ENCODE assay signal across 23 cellular contexts in the genomic region with DNA sequence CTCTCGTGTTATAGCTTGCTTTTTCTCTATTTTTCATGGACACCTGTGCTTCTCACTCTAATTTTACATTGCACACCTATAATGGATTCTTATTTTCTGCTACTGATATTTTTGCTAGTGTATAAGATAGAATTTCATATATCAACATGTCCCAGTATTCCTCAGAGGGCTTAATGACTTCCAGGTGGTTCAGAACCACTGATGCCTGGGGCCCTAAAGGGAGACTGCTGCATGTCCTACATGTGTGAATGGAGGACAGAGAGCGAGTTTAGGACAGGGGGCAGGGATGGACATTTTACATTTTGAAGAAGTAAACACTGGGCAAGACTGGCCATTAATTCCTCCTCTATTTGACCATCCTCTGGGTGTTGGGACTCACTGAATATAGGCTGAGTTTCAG.
"Had no signal": no experiment of that assay in that cellular context is flagged by ENCODE, and none has a peak within 500 bp of the region (broad histone marks: within the 10 kb centered on the region; RNA-seq: fewer than 3 reads in every experiment).

No MANE protein-coding gene starts in this region.

- H3K27ac Mint-ChIP-seq: naive thymus-derived CD4-positive, alpha-beta T cell; progenitor cell of endocrine pancreas had no signal

- H3K36me3 ChIP-seq: left ventricle myocardium inferior, lower lobe of right lung, neutrophil, ovary, suprapubic skin, thyroid gland, upper lobe of right lung, vagina had no signal

- H3K4me3 Mint-ChIP-seq: naive thymus-derived CD4-positive, alpha-beta T cell had no signal

- H3K4me2 ChIP-seq: hepatocyte had no signal

- H3K27me3 ChIP-seq: hepatocyte, neutrophil, ovary, suprapubic skin, thyroid gland, upper lobe of right lung, vagina had no signal

- H3K79me2 ChIP-seq: hepatocyte had no signal

- DNase-seq: effector memory CD4-positive, alpha-beta T cell; foreskin melanocyte; head of caudate nucleus; kidney; left cardiac atrium; left ventricle myocardium inferior; lower lobe of right lung; mesendoderm; naive thymus-derived CD4-positive, alpha-beta T cell; ovary; right cardiac atrium; small intestine; stimulated activated CD4-positive, alpha-beta T cell treated with anti-CD3 and anti-CD28 coated beads, Interleukin-12 subunit alpha, Interleukin-12 subunit beta, amount 100 ng/mL, for 4 hours; stimulated activated naive CD8-positive, alpha-beta T cell treated with anti-CD3 and anti-CD28 coated beads, Interleukin-15, Interleukin-2, amounts not matched to agents 100 U/mL and 50 U/mL, for 24 hours; thyroid gland; upper lobe of right lung had no signal

- H3K4me1 ChIP-seq: suprapubic skin, upper lobe of right lung, vagina had no signal

- H3K4me3 ChIP-seq: coronary artery, hepatocyte, left ventricle myocardium inferior, lower lobe of right lung, ovary, suprapubic skin, thyroid gland, upper lobe of right lung, vagina had no signal

- ATAC-seq: esophagus mucosa; left cardiac atrium; lower lobe of right lung; naive thymus-derived CD4-positive, alpha-beta T cell; right cardiac atrium; stimulated activated naive CD8-positive, alpha-beta T cell treated with anti-CD3 and anti-CD28 coated beads, Interleukin-15, Interleukin-2, amounts not matched to agents 100 U/mL and 50 U/mL, for 24 hours; upper lobe of right lung had no signal

- H3K27me3 Mint-ChIP-seq: naive thymus-derived CD4-positive, alpha-beta T cell; progenitor cell of endocrine pancreas had no signal

- H3K27ac ChIP-seq: coronary artery, hepatocyte, left ventricle myocardium inferior, lower lobe of right lung, neutrophil, ovary, suprapubic skin, thyroid gland, upper lobe of right lung, vagina had no signal

- H2AFZ ChIP-seq: hepatocyte had no signal

- H3K9me3 ChIP-seq: left ventricle myocardium inferior, lower lobe of right lung, neutrophil, ovary, suprapubic skin, thyroid gland, upper lobe of right lung, vagina had no signal
